In the genomic region with DNA sequence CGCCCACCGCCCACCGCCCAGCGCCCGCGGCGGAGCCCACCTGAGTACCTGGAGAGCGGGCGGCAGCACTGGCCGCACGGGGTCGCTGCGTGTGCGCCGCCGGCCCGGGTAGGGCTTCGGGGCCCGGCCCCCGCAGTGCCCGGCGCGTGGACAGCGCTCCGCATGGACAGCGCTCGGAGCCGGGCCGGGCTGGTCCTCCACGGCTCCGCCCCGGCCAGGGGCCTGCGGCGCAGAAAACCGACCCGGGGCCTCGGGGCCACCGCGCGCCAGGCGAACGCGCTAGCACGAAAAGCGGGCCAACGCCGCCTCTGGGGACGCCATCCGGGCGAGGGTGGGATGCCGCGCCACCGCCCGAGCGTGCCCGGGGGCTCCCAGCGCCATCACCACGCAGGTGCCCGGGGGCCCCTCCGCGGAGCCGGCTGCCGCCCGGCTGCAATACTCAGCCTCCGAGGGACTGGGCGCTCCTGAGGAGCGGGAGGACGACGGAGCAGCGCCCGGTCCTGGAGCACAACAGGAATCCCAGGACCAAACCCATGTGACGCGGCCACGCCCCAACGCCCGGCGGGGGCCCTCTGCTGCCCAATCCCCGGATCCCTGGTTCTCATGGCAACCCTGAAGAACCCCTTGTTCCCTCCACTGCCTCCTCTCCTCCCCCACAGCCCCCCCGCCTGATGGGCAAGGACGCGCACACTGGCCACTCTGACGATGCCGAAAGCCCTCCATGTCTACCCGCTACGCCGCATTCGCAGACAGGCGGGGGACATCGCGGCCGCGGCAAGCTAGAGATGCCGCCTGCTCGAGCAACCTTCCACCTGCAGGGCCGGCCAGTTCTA, we compare ENCODE assay signal across 8 cellular contexts. TPM values are rescaled to one million over a fixed set of nuclear protein-coding genes. Genes with fewer than 3 reads are reported as not detected.
A peak's percentile ranks its signal among the peaks of the same experiment; 100 is the strongest.
DNase-seq lines count a peak whose midpoint lies in the region; ATAC-seq lines count a peak whose summit lies in the region.

A gene (minus strand): TSS at position 521 of the 833 bp plus-strand sequence. CDS start 50,574 bp downstream, outside the sequence.

- H3K27me3 ChIP-seq in HUES6 (ENCODE audit: control insufficient read depth, insufficient read depth, low read length), result peaks cover 24% of the 10 kb centered on the region; the same call in 1 of the 2 replicates
- H3K27me3 ChIP-seq in neuronal stem cell (ENCODE audit: control insufficient read depth in 3 of 3, insufficient read depth in 3 of 3, low read depth in 1 of 3, low read length in 3 of 3), result no peaks in the 10 kb centered on the region

- peaks cover 25% of the 10 kb centered on the region for H3K4me1 ChIP-seq in HUES6 (ENCODE audit: control insufficient read depth, insufficient read depth, low read length)
- peaks cover 14 to 18% of the 10 kb centered on the region in 2 donors for H3K4me1 ChIP-seq in neuronal stem cell (ENCODE audit: control insufficient read depth in 2 of 2, insufficient read depth in 1 of 2, low read depth in 1 of 2, low read length in 2 of 2)

- H3K36me3 ChIP-seq in HUES6 (ENCODE audit: control insufficient read depth, insufficient read depth, low read length), result no peaks in the 10 kb centered on the region
- H3K36me3 ChIP-seq in neuronal stem cell (replicated peaks in 1 of 2; ENCODE audit: control insufficient read depth in 2 of 2, insufficient read depth in 2 of 2, low read length in 2 of 2), result peaks cover 0 to 28% of the 10 kb centered on the region in 2 donors

- peaks cover 17% of the 10 kb centered on the region for H3K27me3 Mint-ChIP-seq in activated naive CD8-positive, alpha-beta T cell

- no peak within 1 kb of the TSS for H2BK120ac ChIP-seq in neuronal stem cell (ENCODE audit: low read depth, low read length)

- no peak within 1 kb of the TSS for H2AK5ac ChIP-seq in neuronal stem cell (ENCODE audit: low read depth, low read length)

- intact Hi-C loops in head of caudate nucleus (cut with DNase I), result loop anchor here (10.0 kb wide), 2 partner anchors 282 to 352 kb away; no protein-coding TSS in a partner anchor

- no peak within 1 kb of the TSS for H2BK12ac ChIP-seq in neuronal stem cell (ENCODE audit: low read length)

- H3K9ac ChIP-seq in HUES6 (ENCODE audit: low read length) (no peak within 1 kb of the TSS), neuronal stem cell (ENCODE audit: low read depth, low read length, poor library complexity) (peak within 1 kb of the TSS; percentile 55)

- no peak within 1 kb of the TSS for H3K23ac ChIP-seq in neuronal stem cell (ENCODE audit: low read depth, low read length, poor library complexity)

- H3K9me3 ChIP-seq in HUES6 (ENCODE audit: control insufficient read depth, insufficient read depth, low read depth, low read length), result peaks cover 2% of the 10 kb centered on the region; the same call in 1 of the 2 replicates
- H3K9me3 ChIP-seq in neuronal stem cell (replicated peaks in 1 of 2; ENCODE audit: control insufficient read depth in 2 of 2, insufficient read depth in 1 of 2, low read depth in 1 of 2, low read length in 2 of 2), result peaks cover 7 to 42% of the 10 kb centered on the region in 2 donors

- peak within 1 kb of the TSS; percentile 87 for H2AFZ ChIP-seq in neuronal stem cell (ENCODE audit: low read length)

- H3K18ac ChIP-seq in neuronal stem cell (ENCODE audit: low read length), result peak within 1 kb of the TSS; percentile 89

- no peak for ATAC-seq in HG03097 (IDR thresholded peaks at IDR 0.05; ENCODE audit: low FRiP score, unreplicated experiment)
- ATAC-seq in GM19023 (IDR thresholded peaks at IDR 0.05; ENCODE audit: unreplicated experiment), result no peak
- ATAC-seq in HG02678 (IDR thresholded peaks at IDR 0.05; ENCODE audit: unreplicated experiment), result no peak

- peak within 1 kb of the TSS; percentile 88 for H4K91ac ChIP-seq in neuronal stem cell (ENCODE audit: low read depth, low read length, poor library complexity)

- DNase-seq in AG08396 (ENCODE audit: low spot score) (peak; percentile 83), head of caudate nucleus (peak; percentile 78 to 95 (median 87)), neuronal stem cell (ENCODE audit: low spot score) (peak; percentile 62)

- no peak within 1 kb of the TSS for H3K4ac ChIP-seq in neuronal stem cell (ENCODE audit: low read length)

- WGBS in neuronal stem cell (ENCODE audit: extremely low coverage in 2 of 2, insufficient read length in 2 of 2, insufficient replicate concordance in 1 of 2), 2 donors, result no CpG with 5 or more reads among the region's 95 CpGs

- H3K27ac Mint-ChIP-seq in activated naive CD8-positive, alpha-beta T cell, result no peak within 1 kb of the TSS

- peak within 1 kb of the TSS; percentile 42 for H3K14ac ChIP-seq in neuronal stem cell (ENCODE audit: low read length)

- peaks cover 17% of the 10 kb centered on the region for H3K4me1 Mint-ChIP-seq in activated naive CD8-positive, alpha-beta T cell (ENCODE audit: low read depth)

- H3K27ac ChIP-seq in HUES6 (ENCODE audit: low read depth, low read length) (no peak within 1 kb of the TSS), neuronal stem cell (replicated peaks; ENCODE audit: low read length) (peak within 1 kb of the TSS; percentile 53)

- H3K4me2 ChIP-seq in neuronal stem cell (ENCODE audit: insufficient read depth, low read length, poor library complexity, severe bottlenecking), result peak within 1 kb of the TSS; percentile 52

- peak within 1 kb of the TSS; percentile 80 for H3K4me3 Mint-ChIP-seq in activated naive CD8-positive, alpha-beta T cell

- H2BK5ac ChIP-seq in neuronal stem cell (ENCODE audit: low read length), result peak within 1 kb of the TSS; percentile 27

- H4K8ac ChIP-seq in neuronal stem cell (ENCODE audit: low read depth, low read length), result no peak within 1 kb of the TSS

- H2BK15ac ChIP-seq in neuronal stem cell (ENCODE audit: low read length), result no peak within 1 kb of the TSS

- H3K36me3 Mint-ChIP-seq in activated naive CD8-positive, alpha-beta T cell, result peaks cover 4% of the 10 kb centered on the region

- H3K4me3 ChIP-seq in HUES6 (ENCODE audit: low read depth, low read length) (peak within 1 kb of the TSS; percentile 58), neuronal stem cell (ENCODE audit: low read length in 2 of 2) (peak within 1 kb of the TSS; percentile 48 to 84)

- no peaks in the 10 kb centered on the region for H3K9me3 Mint-ChIP-seq in activated naive CD8-positive, alpha-beta T cell (ENCODE audit: low read depth)

- H3K79me1 ChIP-seq in neuronal stem cell (ENCODE audit: low read depth, low read length), result peaks cover 7% of the 10 kb centered on the region

RNA-seq across cellular contexts. Expression of the gene that starts here (rescaled TPM):
- polyA plus RNA-seq in neuronal stem cell (2013, experiment 1 of 2), result 55.9 TPM
- 55.2 TPM for polyA plus RNA-seq in neuronal stem cell (2013, experiment 2 of 2)
